In genomic region chr4:25235401-25235800, GRCh38 we compare ENCODE assay signal across 9 cellular contexts. TPM values are rescaled to one million over a fixed set of nuclear protein-coding genes. Genes with fewer than 3 reads are reported as not detected.
DNase-seq lines count a peak whose midpoint lies in the region; ATAC-seq and TF ChIP-seq lines count a peak whose summit lies in the region.
"Had no signal": no experiment of that assay in that cellular context is flagged by ENCODE, and none has a peak within 500 bp of the region (broad histone marks: within the 10 kb centered on the region; RNA-seq: fewer than 3 reads in every experiment).

No MANE protein-coding gene starts in this region.

- ATAC-seq in left ventricle myocardium superior (no peak), HG03095 (IDR thresholded peaks at IDR 0.05; ENCODE audit: unreplicated experiment) (no peak)
- no peak for ATAC-seq in activated CD8-positive, alpha-beta T cell treated with anti-CD3 and anti-CD28 coated beads for 36 hours

- H3K27me3 ChIP-seq in cardiac muscle cell: no peaks in the 10 kb centered on the region
- no peaks in the 10 kb centered on the region for H3K27me3 ChIP-seq in kidney epithelial cell (ENCODE audit: control insufficient read depth, insufficient read depth, low read length)

- H3K4me3 Mint-ChIP-seq in activated CD8-positive, alpha-beta T cell treated with anti-CD3 and anti-CD28 coated beads for 36 hours: peak overlapping the region; percentile 94
- H3K4me3 Mint-ChIP-seq in type B pancreatic cell: peak overlapping the region; percentile 95

- intact Hi-C loops in left ventricle myocardium superior (cut with micrococcal nuclease): loop anchor here (2.0 kb wide), 1 partner anchor 77 kb away; the partner anchor contains the start of gene ZCCHC4
- intact Hi-C loops in activated CD8-positive, alpha-beta T cell treated with anti-CD3 and anti-CD28 coated beads for 36 hours (cut with micrococcal nuclease): loop anchor here (10.0 kb wide), 1 partner anchor 79 kb away; the partner anchor contains the start of gene ZCCHC4

- no peaks in the 10 kb centered on the region for H3K9me3 ChIP-seq in cardiac muscle cell (ENCODE audit: low read depth)

- H3K4me1 Mint-ChIP-seq in activated CD8-positive, alpha-beta T cell treated with anti-CD3 and anti-CD28 coated beads for 36 hours (ENCODE audit: low read depth): peaks cover 54% of the 10 kb centered on the region
- H3K4me1 Mint-ChIP-seq in type B pancreatic cell (ENCODE audit: unreplicated experiment): peaks cover 24% of the 10 kb centered on the region

- peak overlapping the region; percentile 56 for H3K4me3 ChIP-seq in cardiac muscle cell
- H3K4me3 ChIP-seq in kidney epithelial cell (ENCODE audit: low read depth, low read length): peak overlapping the region; percentile 98

- H3K36me3 ChIP-seq in cardiac muscle cell: no peaks in the 10 kb centered on the region
- H3K36me3 ChIP-seq in kidney epithelial cell (ENCODE audit: control insufficient read depth, insufficient read depth, low read length): no peaks in the 10 kb centered on the region

- POLR2A ChIA-PET in activated CD8-positive, alpha-beta T cell treated with anti-CD3 and anti-CD28 coated beads for 36 hours (lab: Charles Lee): interaction anchor here (0.7 to 1.8 kb wide), 4 partner anchors 11 to 133 kb away, joined by 3 to 7 read pairs (median 4); partner anchors contain the start of gene SEPSECS

- H3K9me3 Mint-ChIP-seq in activated CD8-positive, alpha-beta T cell treated with anti-CD3 and anti-CD28 coated beads for 36 hours: peaks cover 12% of the 10 kb centered on the region
- peaks cover 13% of the 10 kb centered on the region for H3K9me3 Mint-ChIP-seq in type B pancreatic cell

- CTCF ChIA-PET in activated CD8-positive, alpha-beta T cell treated with anti-CD3 and anti-CD28 coated beads for 36 hours (lab: Charles Lee): interaction anchor here (0.7 to 7.6 kb wide), 4 partner anchors 36 to 133 kb away, joined by 3 to 56 read pairs (median 10); partner anchors contain the start of genes SEPSECS and ZCCHC4

- no peak for TF ChIP-seq CTCF in cardiac muscle cell (IDR thresholded peaks at IDR 0.05; ENCODE audit: low read depth, low read length)
- TF ChIP-seq CTCF in activated CD8-positive, alpha-beta T cell treated with anti-CD3 and anti-CD28 coated beads for 36 hours (IDR thresholded peaks at IDR 0.05): no peak
- no peak for TF ChIP-seq CTCF in kidney epithelial cell (IDR thresholded peaks at IDR 0.05; ENCODE audit: insufficient read depth, low read length, poor library complexity, severe bottlenecking)
- TF ChIP-seq CTCF in type B pancreatic cell (conservative IDR thresholded peaks at IDR 0.05): no peak

- H3K27me3 Mint-ChIP-seq in activated CD8-positive, alpha-beta T cell treated with anti-CD3 and anti-CD28 coated beads for 36 hours: no peaks in the 10 kb centered on the region
- no peaks in the 10 kb centered on the region for H3K27me3 Mint-ChIP-seq in type B pancreatic cell

- peak overlapping the region; percentile 94 for H3K27ac Mint-ChIP-seq in activated CD8-positive, alpha-beta T cell treated with anti-CD3 and anti-CD28 coated beads for 36 hours
- peak overlapping the region; percentile 95 for H3K27ac Mint-ChIP-seq in type B pancreatic cell

- H3K4me1 ChIP-seq in cardiac muscle cell (ENCODE audit: low read depth): peaks cover 9% of the 10 kb centered on the region

- H3K27ac ChIP-seq in cardiac muscle cell: no peak overlapping the region

- DNase-seq in cardiac muscle cell (ENCODE audit: low read depth in 1 of 2, low spot score in 1 of 2) (no peak), left ventricle myocardium superior (no peak), kidney epithelial cell (ENCODE audit: low read depth) (no peak), type B pancreatic cell (ENCODE audit: extremely low spot score, unreplicated experiment) (no peak), DMS114 treated with DMSO at 0.1 percent for 48 hours (lab: John Stamatoyannopoulos, UW; ENCODE audit: unreplicated experiment) (no peak), H4 (ENCODE audit: low spot score) (no peak)
- no peak for DNase-seq in activated CD8-positive, alpha-beta T cell treated with anti-CD3 and anti-CD28 coated beads for 36 hours
- DNase-seq: activated CD4-positive, alpha-beta T cell treated with anti-CD3 and anti-CD28 coated beads, Interleukin-2, amount 50 U/mL, for 4 hours had no signal

- H3K36me3 Mint-ChIP-seq in activated CD8-positive, alpha-beta T cell treated with anti-CD3 and anti-CD28 coated beads for 36 hours (ENCODE audit: low read depth): peaks cover 45% of the 10 kb centered on the region
- H3K36me3 Mint-ChIP-seq in type B pancreatic cell: peaks cover 16% of the 10 kb centered on the region

RNA-seq across cellular contexts. Expression of gene PI4K2B, which starts 1.6 kb away (rescaled TPM):
- 6.5 and 7.4 TPM in 2 replicates for total RNA-seq in cardiac muscle cell
- polyA plus RNA-seq in cardiac muscle cell: 3.3 and 5.5 TPM in 2 replicates
- total RNA-seq in left ventricle myocardium superior: 2.0 TPM
- total RNA-seq in activated CD8-positive, alpha-beta T cell treated with anti-CD3 and anti-CD28 coated beads for 36 hours: 10 to 100 TPM; 38.6 TPM
- 9.4 and 10.9 TPM in 2 replicates for total RNA-seq in kidney epithelial cell
- total RNA-seq in type B pancreatic cell (ENCODE audit: low replicate concordance): 14.1 and 19.2 TPM in 2 replicates
- total RNA-seq in H4 (2014; rRNA removed; shearing (Covaris generic)): 14.5 and 16.0 TPM in 2 replicates
